28 cellular contexts compared by ENCODE assay signal in the genomic region with DNA sequence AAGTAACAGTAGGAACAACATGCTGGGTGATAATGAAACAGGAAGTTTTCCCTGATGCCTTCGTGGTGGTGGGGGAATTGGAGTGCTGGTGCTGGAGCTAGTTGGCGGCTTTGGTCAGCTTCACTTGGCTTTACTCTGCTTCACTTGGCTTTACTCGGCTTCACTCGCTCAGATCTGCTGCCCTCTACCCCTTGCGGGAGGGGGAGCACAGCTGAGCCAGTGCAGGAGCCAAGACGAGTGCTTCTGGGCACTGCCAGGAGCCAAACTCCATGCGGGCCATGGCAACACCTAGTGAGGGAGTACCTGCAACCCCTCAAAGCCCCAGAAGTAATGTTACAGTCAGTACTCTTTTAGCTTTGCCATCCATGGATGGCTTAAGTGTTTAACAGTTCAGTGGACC.
"Had no signal": no experiment of that assay in that cellular context is flagged by ENCODE, and none has a peak within 500 bp of the region (broad histone marks: within the 10 kb centered on the region; RNA-seq: fewer than 3 reads in every experiment).

No MANE protein-coding gene starts in this region.

- H3K36me3 ChIP-seq: ascending aorta, cardiac muscle cell, gastrocnemius medialis, ovary, prostate gland, tibial nerve had no signal

- H3K36me3 Mint-ChIP-seq: activated CD4-positive, alpha-beta memory T cell treated with anti-CD3 and anti-CD28 coated beads for 36 hours; activated naive CD4-positive, alpha-beta T cell treated with anti-CD3 and anti-CD28 coated beads, Interleukin-2, amount 10 ng/mL, durations not matched to agents 7 days and 5 days; naive B cell had no signal

- H3K27me3 Mint-ChIP-seq: activated naive CD4-positive, alpha-beta T cell treated with anti-CD3 and anti-CD28 coated beads, Interleukin-2, amount 10 ng/mL, durations not matched to agents 7 days and 5 days; activated naive CD8-positive, alpha-beta T cell treated with anti-CD3 and anti-CD28 coated beads, Interleukin-2, amount 10 ng/mL, durations not matched to agents 7 days and 5 days; effector memory CD8-positive, alpha-beta T cell; naive B cell had no signal

- H3K4me1 Mint-ChIP-seq: brain, nephron progenitor cell had no signal

- H2AFZ ChIP-seq: hepatocyte had no signal

- DNase-seq: activated CD4-positive, alpha-beta memory T cell treated with anti-CD3 and anti-CD28 coated beads for 36 hours; activated CD4-positive, alpha-beta T cell treated with anti-CD3 and anti-CD28 coated beads, Interleukin-2, amount 10 ng/mL, durations not matched to agents 24 days and 14 days; activated CD4-positive, CD25-positive, alpha-beta regulatory T cell treated with anti-CD3 and anti-CD28 coated beads, Interleukin-2, amount 50 U/mL, for 72 hours; activated CD8-positive, alpha-beta memory T cell treated with anti-CD3 and anti-CD28 coated beads, Interleukin-2, amount 50 U/mL, for 4 hours; activated gamma-delta T cell; activated naive CD4-positive, alpha-beta T cell treated with anti-CD3 and anti-CD28 coated beads, Interleukin-2, amount 10 ng/mL, durations not matched to agents 7 days and 5 days; activated naive CD8-positive, alpha-beta T cell treated with anti-CD3 and anti-CD28 coated beads, Interleukin-2, amount 10 ng/mL, durations not matched to agents 7 days and 5 days; activated T-cell treated with anti-CD3 and anti-CD28 coated beads, Interleukin-2, amount 50 U/mL, for 1 hour; cortex of kidney; effector memory CD8-positive, alpha-beta T cell; erythroblast; gastrocnemius medialis; glutamatergic neuron; naive B cell; nephron progenitor cell; ovary; retina; stimulated activated naive CD4-positive, alpha-beta T cell treated with Interleukin-2 at 50 U/mL for 16 hours had no signal

- H3K79me2 ChIP-seq: hepatocyte had no signal

- H3K27ac Mint-ChIP-seq: activated CD4-positive, alpha-beta memory T cell treated with anti-CD3 and anti-CD28 coated beads for 36 hours; activated CD4-positive, alpha-beta T cell treated with anti-CD3 and anti-CD28 coated beads, Interleukin-2, amount 10 ng/mL, durations not matched to agents 24 days and 14 days; activated naive CD4-positive, alpha-beta T cell treated with anti-CD3 and anti-CD28 coated beads, Interleukin-2, amount 10 ng/mL, durations not matched to agents 7 days and 5 days; activated naive CD8-positive, alpha-beta T cell treated with anti-CD3 and anti-CD28 coated beads, Interleukin-2, amount 10 ng/mL, durations not matched to agents 7 days and 5 days; activated T-helper 1 cell treated with anti-CD3 and anti-CD28 coated beads, Interleukin-12 subunit alpha, Interleukin-12 subunit beta, Interleukin-2, Interleukin-4 antibody, amounts not matched to agents 30 ng/mL and 10 ng/mL and 1 ng/mL, durations not matched to agents 14 hours and 24 hours and 36 hours; brain; mesothelial cell of epicardium; naive B cell; T-helper 2 cell treated with Interferon-gamma antibody and Interleukin-4, amounts not matched to agents 5 μg/mL and 100 μg/mL, for 36 hours had no signal

- H3K4me2 ChIP-seq: hepatocyte had no signal

- H3K27ac ChIP-seq: ascending aorta, cardiac muscle cell, gastrocnemius medialis, hepatocyte, ovary, prostate gland, tibial nerve, VCaP had no signal

- H3K4me3 Mint-ChIP-seq: activated CD4-positive, alpha-beta memory T cell treated with anti-CD3 and anti-CD28 coated beads for 36 hours; activated CD4-positive, alpha-beta T cell treated with anti-CD3 and anti-CD28 coated beads, Interleukin-2, amount 10 ng/mL, durations not matched to agents 24 days and 14 days; activated naive CD4-positive, alpha-beta T cell treated with anti-CD3 and anti-CD28 coated beads, Interleukin-2, amount 10 ng/mL, durations not matched to agents 7 days and 5 days; activated naive CD8-positive, alpha-beta T cell treated with anti-CD3 and anti-CD28 coated beads, Interleukin-2, amount 10 ng/mL, durations not matched to agents 7 days and 5 days; activated T-helper 1 cell treated with anti-CD3 and anti-CD28 coated beads, Interleukin-12 subunit alpha, Interleukin-12 subunit beta, Interleukin-2, Interleukin-4 antibody, amounts not matched to agents 30 ng/mL and 10 ng/mL and 1 ng/mL, durations not matched to agents 14 hours and 24 hours and 36 hours; brain; effector memory CD8-positive, alpha-beta T cell; mesothelial cell of epicardium; naive B cell; nephron progenitor cell; T-helper 2 cell treated with Interferon-gamma antibody and Interleukin-4, amounts not matched to agents 5 μg/mL and 100 μg/mL, for 36 hours had no signal

- H3K4me1 ChIP-seq: ascending aorta, gastrocnemius medialis, prostate gland, tibial nerve had no signal

- ATAC-seq: effector memory CD8-positive, alpha-beta T cell; gastrocnemius medialis had no signal

- H3K27me3 ChIP-seq: ascending aorta, cardiac muscle cell, gastrocnemius medialis, hepatocyte, ovary, tibial nerve had no signal

- H3K9me3 ChIP-seq: ascending aorta, ovary, prostate gland, tibial nerve had no signal

- H3K4me3 ChIP-seq: ascending aorta, cardiac muscle cell, gastrocnemius medialis, hepatocyte, ovary, prostate gland, tibial nerve had no signal

- H3K9me3 Mint-ChIP-seq: activated CD4-positive, alpha-beta memory T cell treated with anti-CD3 and anti-CD28 coated beads for 36 hours; activated CD4-positive, alpha-beta T cell treated with anti-CD3 and anti-CD28 coated beads, Interleukin-2, amount 10 ng/mL, durations not matched to agents 24 days and 14 days; activated naive CD8-positive, alpha-beta T cell treated with anti-CD3 and anti-CD28 coated beads, Interleukin-2, amount 10 ng/mL, durations not matched to agents 7 days and 5 days; activated T-helper 1 cell treated with anti-CD3 and anti-CD28 coated beads, Interleukin-12 subunit alpha, Interleukin-12 subunit beta, Interleukin-2, Interleukin-4 antibody, amounts not matched to agents 30 ng/mL and 10 ng/mL and 1 ng/mL, durations not matched to agents 14 hours and 24 hours and 36 hours; effector memory CD8-positive, alpha-beta T cell had no signal
